Comparison of ENCODE assay signal across 1 cellular context in the genomic region with DNA sequence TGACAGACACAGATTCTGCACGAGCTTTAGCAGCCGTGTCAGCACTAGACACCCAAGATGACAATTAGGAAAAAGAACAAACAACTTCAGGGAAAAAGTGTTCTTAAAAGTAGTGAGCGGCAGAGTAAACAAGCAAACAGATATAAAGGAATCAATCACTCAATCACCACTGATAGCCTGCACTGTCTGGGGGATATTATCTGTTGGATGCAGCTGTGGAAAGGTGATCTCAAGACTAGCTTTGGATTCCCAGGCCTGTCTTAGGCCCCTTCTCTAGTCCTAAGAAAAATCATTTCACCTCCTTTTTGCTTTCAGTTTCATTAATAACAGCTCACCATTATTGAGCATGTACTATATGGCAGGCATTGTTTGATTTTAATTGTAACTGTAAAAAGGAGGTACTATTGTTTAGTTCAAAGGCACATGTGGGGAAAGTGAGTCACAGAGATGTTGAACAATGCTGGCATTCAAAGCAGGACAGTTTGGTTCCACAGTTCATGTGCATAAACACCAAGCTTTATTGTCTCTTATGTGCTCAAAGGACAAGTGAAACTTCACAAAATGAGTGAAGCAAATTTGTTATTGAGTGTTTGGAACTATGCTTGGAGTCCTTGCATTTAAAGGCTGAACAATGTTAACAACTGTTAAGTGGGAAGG.
TF ChIP-seq lines count a peak whose summit lies in the region.

No MANE protein-coding gene starts in this region.

TF ChIP-seq in endothelial cell of umbilical vein, 7 proteins besides CTCF, POLR2A, EP300 and RAD21:
- no peak for TF ChIP-seq FOS (IDR thresholded peaks at IDR 0.05; ENCODE audit: borderline replicate concordance, insufficient read depth, low read length)
- no peak for TF ChIP-seq MAX (IDR thresholded peaks at IDR 0.05; ENCODE audit: insufficient read depth, insufficient read length)
- TF ChIP-seq POLR2AphosphoS5 (IDR thresholded peaks at IDR 0.05; ENCODE audit: insufficient read depth, low read depth, low read length): no peak
- TF ChIP-seq GATA2 (IDR thresholded peaks at IDR 0.05; ENCODE audit: insufficient read depth, insufficient read length, low read depth, low read length): no peak
- no peak for TF ChIP-seq MYC (IDR thresholded peaks at IDR 0.05; ENCODE audit: low read depth, low read length)
- TF ChIP-seq JUN (IDR thresholded peaks at IDR 0.05; ENCODE audit: borderline replicate concordance, insufficient read depth, insufficient read length, low read depth): no peak
